In the genomic region with DNA sequence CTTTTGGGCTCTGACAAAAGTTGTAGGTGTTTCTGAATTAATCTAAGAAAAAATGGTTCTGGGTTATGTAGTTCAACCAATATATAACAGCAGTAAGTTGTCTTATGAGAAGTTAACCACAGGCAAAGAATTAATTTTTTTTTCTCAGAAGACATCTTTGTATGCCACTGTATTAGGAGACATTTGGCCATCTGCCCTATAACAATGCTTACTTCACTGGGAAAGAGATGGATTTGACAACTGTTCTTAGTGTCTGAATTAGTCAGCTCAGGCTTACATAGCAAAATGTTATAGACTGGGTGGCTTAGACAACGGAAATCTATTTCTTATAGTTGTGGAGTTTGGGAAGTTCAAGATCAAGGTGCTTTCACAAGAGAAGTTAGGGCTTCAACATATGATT, we compare ENCODE assay signal across 26 cellular contexts.
"Had no signal": no experiment of that assay in that cellular context is flagged by ENCODE, and none has a peak within 500 bp of the region (broad histone marks: within the 10 kb centered on the region; RNA-seq: fewer than 3 reads in every experiment).

No MANE protein-coding gene starts in this region.

- H3K27ac ChIP-seq: ascending aorta, breast epithelium, cardiac muscle cell, colonic mucosa had no signal

- ATAC-seq: activated CD4-positive, alpha-beta T cell treated with anti-CD3 and anti-CD28 coated beads for 36 hours; activated CD8-positive, alpha-beta memory T cell treated with anti-CD3 and anti-CD28 coated beads, Interleukin-2, amount 10 ng/mL, durations not matched to agents 7 days and 5 days; activated CD8-positive, alpha-beta T cell treated with anti-CD3 and anti-CD28 coated beads, Interleukin-2, amount 10 ng/mL, durations not matched to agents 7 days and 5 days; activated naive CD4-positive, alpha-beta T cell treated with anti-CD3 and anti-CD28 coated beads, Interleukin-2, amount 50 U/mL, for 72 hours; activated T-cell treated with anti-CD3 and anti-CD28 coated beads, Interleukin-2, amount 50 U/mL, for 72 hours; esophagus mucosa had no signal

- H3K4me3 ChIP-seq: ascending aorta, breast epithelium, cardiac muscle cell, colonic mucosa had no signal

- H3K27me3 ChIP-seq: ascending aorta, breast epithelium, cardiac muscle cell, colonic mucosa had no signal

- H3K36me3 ChIP-seq: ascending aorta, breast epithelium, cardiac muscle cell, colonic mucosa had no signal

- DNase-seq: activated CD4-positive, alpha-beta memory T cell treated with anti-CD3 and anti-CD28 coated beads for 36 hours; activated CD4-positive, alpha-beta T cell treated with anti-CD3 and anti-CD28 coated beads for 36 hours; activated CD4-positive, alpha-beta T cell treated with anti-CD3 and anti-CD28 coated beads, Interleukin-2, amount 10 ng/mL, durations not matched to agents 24 days and 14 days; activated CD4-positive, CD25-positive, alpha-beta regulatory T cell; activated CD4-positive, CD25-positive, alpha-beta regulatory T cell treated with anti-CD3 and anti-CD28 coated beads, Interleukin-2, amount 50 U/mL, for 72 hours; activated CD8-positive, alpha-beta memory T cell treated with anti-CD3 and anti-CD28 coated beads, Interleukin-2, amount 10 ng/mL, durations not matched to agents 7 days and 5 days; activated CD8-positive, alpha-beta memory T cell treated with anti-CD3 and anti-CD28 coated beads, Interleukin-2, amount 50 U/mL, for 4 hours; activated CD8-positive, alpha-beta T cell treated with anti-CD3 and anti-CD28 coated beads, Interleukin-2, amount 10 ng/mL, durations not matched to agents 7 days and 5 days; activated gamma-delta T cell; activated naive CD4-positive, alpha-beta T cell; activated naive CD4-positive, alpha-beta T cell treated with anti-CD3 and anti-CD28 coated beads, Interleukin-2, amount 10 ng/mL, durations not matched to agents 7 days and 5 days; activated naive CD8-positive, alpha-beta T cell treated with anti-CD3 and anti-CD28 coated beads, Interleukin-2, amount 10 ng/mL, durations not matched to agents 7 days and 5 days; activated T-cell treated with anti-CD3 and anti-CD28 coated beads, Interleukin-2, amount 50 U/mL, for 1 hour; activated T-cell treated with anti-CD3 and anti-CD28 coated beads, Interleukin-2, amount 50 U/mL, for 72 hours; central memory CD4-positive, alpha-beta T cell; cerebellar nuclear complex; colonic mucosa; effector memory CD4-positive, alpha-beta T cell; endodermal cell; head of caudate nucleus; T-helper 2 cell had no signal

- H3K9me3 ChIP-seq: ascending aorta, breast epithelium, colonic mucosa had no signal

- H3K4me1 ChIP-seq: ascending aorta, breast epithelium, colonic mucosa had no signal
